19 cellular contexts compared by ENCODE assay signal in genomic region chr13:99909836-99910619, GRCh38.
DNase-seq lines count a peak whose midpoint lies in the region; ATAC-seq, FAIRE-seq and TF ChIP-seq lines count a peak whose summit lies in the region.
"Had no signal": no experiment of that assay in that cellular context is flagged by ENCODE, and none has a peak within 500 bp of the region (broad histone marks: within the 10 kb centered on the region; RNA-seq: fewer than 3 reads in every experiment).

No MANE protein-coding gene starts in this region.

- no peak for TF ChIP-seq EP300 in K562 (IDR thresholded peaks at IDR 0.05; ENCODE audit: low read length)

- H3K36me3 ChIP-seq in MG63 (no peaks in the 10 kb centered on the region), K562 (ENCODE audit: control insufficient read depth, insufficient read depth, low read length) (no peaks in the 10 kb centered on the region), liver (ENCODE audit: control insufficient read depth in 4 of 4, insufficient read depth in 3 of 4, low read depth in 1 of 4, low read length in 3 of 4) (no peaks in the 10 kb centered on the region)
- H3K36me3 ChIP-seq: esophagus squamous epithelium, uterus had no signal

- no peaks in the 10 kb centered on the region for H4K20me1 ChIP-seq in K562 (replicated peaks; ENCODE audit: control insufficient read depth, insufficient read depth, low read length)

- H3K9me1 ChIP-seq in K562 (ENCODE audit: control insufficient read depth, insufficient read depth, low read length) = no peaks in the 10 kb centered on the region

- no peak overlapping the region for H3K27ac ChIP-seq in K562 (ENCODE audit: extremely low read depth, low read depth, low read length)
- H3K27ac ChIP-seq in liver (ENCODE audit: low read depth in 1 of 2, low read length in 2 of 2) = peak overlapping the region; percentile 84 to 87
- H3K27ac ChIP-seq: esophagus squamous epithelium, HL-60, uterus had no signal

- H3K9me3 Mint-ChIP-seq in type B pancreatic cell = no peaks in the 10 kb centered on the region
- H3K9me3 Mint-ChIP-seq: central memory CD8-positive, alpha-beta T cell; natural killer cell had no signal

- 0% methylated on average over 4 of the region's 5 CpGs for WGBS in K562 (ENCODE audit: insufficient coverage, low coverage, missing lambda C conversion rate)
- 37% methylated on average over 5 of the region's 5 CpGs for WGBS in liver

- no peak for TF ChIP-seq POLR2A in K562 (conservative IDR thresholded peaks at IDR 0.05)

- no peaks in the 10 kb centered on the region for H3K36me3 Mint-ChIP-seq in type B pancreatic cell
- H3K36me3 Mint-ChIP-seq: CD4-positive, alpha-beta memory T cell; natural killer cell had no signal

- no peaks in the 10 kb centered on the region for H3K79me2 ChIP-seq in K562 (ENCODE audit: control insufficient read depth, insufficient read depth, low read length)

- intact Hi-C loops in K562 (cut with micrococcal nuclease) = no loop called here

- CTCF ChIA-PET in K562 (lab: Yijun Ruan, JAX; ENCODE audit: low intra/inter-chr PET ratio) = no interaction called here

- H3K9me3 ChIP-seq in MG63 = no peaks in the 10 kb centered on the region
- no peaks in the 10 kb centered on the region for H3K9me3 ChIP-seq in K562 (replicated peaks; ENCODE audit: control insufficient read depth, insufficient read depth, low read depth, low read length)
- no peaks in the 10 kb centered on the region for H3K9me3 ChIP-seq in liver (ENCODE audit: control insufficient read depth in 4 of 4, low read length in 3 of 4)
- H3K9me3 ChIP-seq: esophagus squamous epithelium, uterus had no signal

- TF ChIP-seq RAD21 in K562 (CRISPR knock-in tag; conservative IDR thresholded peaks at IDR 0.05 in 1 of 2, IDR thresholded peaks at IDR 0.05 in 1 of 2) (no peak), liver (IDR thresholded peaks at IDR 0.05) (peak; percentile 27 to 35)

- H2AFZ ChIP-seq in K562 (ENCODE audit: low read depth, low read length) = no peak overlapping the region

- H3K27ac Mint-ChIP-seq in type B pancreatic cell = no peak overlapping the region
- H3K27ac Mint-ChIP-seq: natural killer cell had no signal

- no peak overlapping the region for H3K4me3 Mint-ChIP-seq in type B pancreatic cell
- H3K4me3 Mint-ChIP-seq: activated CD8-positive, alpha-beta memory T cell treated with anti-CD3 and anti-CD28 coated beads, Interleukin-2, amount 10 ng/mL, durations not matched to agents 7 days and 5 days; central memory CD8-positive, alpha-beta T cell; natural killer cell had no signal

- FAIRE-seq in K562 (lab: Jason Lieb, UNC) = no peak

- DNase-seq in NCI-H748 (lab: John Stamatoyannopoulos, UW; ENCODE audit: unreplicated experiment) (peak; percentile 36), NCI-H748 treated with DMSO at 0.1 percent for 48 hours (lab: John Stamatoyannopoulos, UW) (no peak), MG63 (peak; percentile 73), K562 (ENCODE audit: extremely low read depth in 1 of 4, low spot score in 3 of 4) (no peak), medulla oblongata (ENCODE audit: extremely low spot score) (no peak), NOMO-1 treated with DMSO at 0.1 percent for 48 hours (lab: John Stamatoyannopoulos, UW; ENCODE audit: unreplicated experiment) (no peak), type B pancreatic cell (ENCODE audit: extremely low spot score, unreplicated experiment) (no peak)
- DNase-seq: activated CD4-positive, CD25-positive, alpha-beta regulatory T cell treated with anti-CD3 and anti-CD28 coated beads, Interleukin-2, amount 50 U/mL, for 72 hours; activated CD8-positive, alpha-beta memory T cell treated with anti-CD3 and anti-CD28 coated beads, Interleukin-2, amount 10 ng/mL, durations not matched to agents 7 days and 5 days; CD4-positive, alpha-beta memory T cell; DND-41; effector CD4-positive, alpha-beta T cell; esophagus squamous epithelium; mesenchymal stem cell; natural killer cell; uterus had no signal

- POLR2A ChIA-PET in K562 (lab: Yijun Ruan, JAX) = interaction anchor here (0.5 to 0.6 kb wide), 2 partner anchors 32 to 44 kb away, joined by 5 read pairs; no protein-coding TSS in a partner anchor

- H3K4me3 ChIP-seq in MG63 (no peak overlapping the region), K562 (no peak overlapping the region), liver (ENCODE audit: low read depth in 1 of 3, low read length in 3 of 3) (no peak overlapping the region)
- H3K4me3 ChIP-seq: esophagus squamous epithelium, uterus had no signal

- peaks cover 11% of the 10 kb centered on the region for H3K4me1 Mint-ChIP-seq in type B pancreatic cell (ENCODE audit: unreplicated experiment)
- H3K4me1 Mint-ChIP-seq: natural killer cell had no signal

- H3K27me3 ChIP-seq in MG63 (no peaks in the 10 kb centered on the region), K562 (ENCODE audit: control insufficient read depth in 2 of 2, insufficient read depth in 2 of 2, low read length in 2 of 2) (peaks cover 0 to 6% of the 10 kb centered on the region in 2 experiments; a peak in 4 of 5 replicates), liver (ENCODE audit: control insufficient read depth in 4 of 4, insufficient read depth in 4 of 4, low read length in 3 of 4) (no peaks in the 10 kb centered on the region)

- H3K4me1 ChIP-seq in K562 (replicated peaks in 1 of 2; ENCODE audit: control insufficient read depth in 2 of 2, insufficient read depth in 2 of 2, low read length in 2 of 2) (no peaks in the 10 kb centered on the region; a peak in 1 of 5 replicates), liver (ENCODE audit: control insufficient read depth in 4 of 4, insufficient read depth in 4 of 4, low read length in 3 of 4) (peaks cover 9 to 31% (median 23%) of the 10 kb centered on the region in 4 donors)
- H3K4me1 ChIP-seq: esophagus squamous epithelium, uterus had no signal

- no peak for ATAC-seq in K562
- ATAC-seq: activated CD8-positive, alpha-beta memory T cell treated with anti-CD3 and anti-CD28 coated beads, Interleukin-2, amount 10 ng/mL, durations not matched to agents 7 days and 5 days; natural killer cell had no signal

- H3K27me3 Mint-ChIP-seq in type B pancreatic cell = peaks cover 36% of the 10 kb centered on the region

- in situ Hi-C loops in K562 (cut with MboI) = loop anchor here (10.0 kb wide), 2 partner anchors 325 to 605 kb away; no protein-coding TSS in a partner anchor

- no peak overlapping the region for H3K4me2 ChIP-seq in K562 (ENCODE audit: insufficient read depth, low read length)

- no TSS peak for BruUV-seq in K562 (replicated peaks; lab: Mats Ljungman, UMichigan)

- H3K9ac ChIP-seq in K562 (ENCODE audit: insufficient read depth in 1 of 2, low read depth in 2 of 2, low read length in 2 of 2) = no peak overlapping the region
- no peak overlapping the region for H3K9ac ChIP-seq in liver (ENCODE audit: low read depth in 1 of 2, low read length in 2 of 2)

- TF ChIP-seq CTCF in K562 (IDR thresholded peaks at IDR 0.05 in 2 of 3, conservative IDR thresholded peaks at IDR 0.05 in 1 of 3; ENCODE audit: insufficient read depth in 2 of 3, low read depth in 1 of 3, low read length in 3 of 3) (no peak), liver (IDR thresholded peaks at IDR 0.05; ENCODE audit: low read depth, low read length, missing input control) (no peak), type B pancreatic cell (conservative IDR thresholded peaks at IDR 0.05) (no peak)

TF ChIP-seq in K562, 482 proteins besides CTCF, POLR2A, EP300 and RAD21:
- TF ChIP-seq CBFA2T3 (IDR thresholded peaks at IDR 0.05) (0 out of 2 replicates have a peak, but pooled peaks have one; percentile 5), ZNF655 (CRISPR knock-in tag; IDR thresholded peaks at IDR 0.05) (no peak)

TF ChIP-seq in liver, 16 proteins besides CTCF, POLR2A, EP300 and RAD21:
- peak in 1 of 2 donors; percentile 53 for TF ChIP-seq RXRA (IDR thresholded peaks at IDR 0.05)
- peak in 1 of 2 donors; percentile 54 for TF ChIP-seq HNF4A (conservative IDR thresholded peaks at IDR 0.05)
- peak; percentile 19 for TF ChIP-seq YY1 (IDR thresholded peaks at IDR 0.05)
- no peak for TF ChIP-seq NR2F2 (IDR thresholded peaks at IDR 0.05)

Comparison
In these comparisons a context has a peak if more than half of its experiments do, and no peak if none do; other contexts are left out.
1. DNase-seq: peak in NCI-H748 (single experiment) and MG63 (single experiment); none in NCI-H748 treated with DMSO at 0.1 percent for 48 hours (single experiment), K562 (0 of 4), medulla oblongata (single experiment), NOMO-1 treated with DMSO at 0.1 percent for 48 hours (single experiment) and type B pancreatic cell (single experiment).